Comparison of ENCODE assay signal across 7 cellular contexts in genomic region chr14:22044193-22044592, GRCh38.
"Had no signal": no experiment of that assay in that cellular context is flagged by ENCODE, and none has a peak within 500 bp of the region (broad histone marks: within the 10 kb centered on the region; RNA-seq: fewer than 3 reads in every experiment).

No MANE protein-coding gene starts in this region.

- H3K27ac Mint-ChIP-seq: GM23338, HFFc6 had no signal

- ATAC-seq: GM23338, HCT116 had no signal

- H3K4me2 ChIP-seq: GM23338 had no signal

- H2AFZ ChIP-seq: GM23338 had no signal

- H3K36me3 ChIP-seq: HAP-1 had no signal

- H3K9me3 ChIP-seq: HAP-1 had no signal

- H3K4me3 Mint-ChIP-seq: GM23338, HFFc6 had no signal

- H3K27ac ChIP-seq: HL-60 had no signal

- DNase-seq: H7, HFFc6, KBM-7 had no signal

- H3K4me1 ChIP-seq: HAP-1 had no signal

- H3K9me3 Mint-ChIP-seq: GM23338 had no signal

- H3K4me3 ChIP-seq: GM23338, HAP-1 had no signal
